In genomic region chr12:110579239-110579888, GRCh38 we compare ENCODE assay signal across 12 cellular contexts. TPM values are rescaled to one million over a fixed set of nuclear protein-coding genes. Genes with fewer than 3 reads are reported as not detected.
DNase-seq lines count a peak whose midpoint lies in the region; ATAC-seq and TF ChIP-seq lines count a peak whose summit lies in the region.
"Had no signal": no experiment of that assay in that cellular context is flagged by ENCODE, and none has a peak within 500 bp of the region (broad histone marks: within the 10 kb centered on the region; RNA-seq: fewer than 3 reads in every experiment).

No MANE protein-coding gene starts in this region.

- H3K4me3 Mint-ChIP-seq in activated T-cell treated with anti-CD3 and anti-CD28 coated beads, Interleukin-2, amount 50 U/mL, for 24 hours: peak overlapping the region; percentile 92
- H3K4me3 Mint-ChIP-seq in effector memory CD8-positive, alpha-beta T cell: peak overlapping the region; percentile 89 to 93

- H3K36me3 Mint-ChIP-seq in activated T-cell treated with anti-CD3 and anti-CD28 coated beads, Interleukin-2, amount 50 U/mL, for 24 hours (ENCODE audit: low read depth): peaks cover 40% of the 10 kb centered on the region
- H3K36me3 Mint-ChIP-seq in effector memory CD8-positive, alpha-beta T cell (ENCODE audit: insufficient read depth): peaks cover 32% of the 10 kb centered on the region

- no peak for ATAC-seq in effector memory CD8-positive, alpha-beta T cell (replicated peaks)

- no peaks in the 10 kb centered on the region for H3K9me3 ChIP-seq in skeletal muscle satellite cell (replicated peaks; ENCODE audit: low read length)

- no peak for TF ChIP-seq CTCF in RWPE1 (conservative IDR thresholded peaks at IDR 0.05; ENCODE audit: low read depth)

- H3K4me1 Mint-ChIP-seq in activated T-cell treated with anti-CD3 and anti-CD28 coated beads, Interleukin-2, amount 50 U/mL, for 24 hours (ENCODE audit: low read depth): peaks cover 76% of the 10 kb centered on the region
- H3K4me1 Mint-ChIP-seq in effector memory CD8-positive, alpha-beta T cell (ENCODE audit: low read depth in 2 of 2): peaks cover 49 to 66% of the 10 kb centered on the region in 2 donors

- no peaks in the 10 kb centered on the region for H3K9me3 Mint-ChIP-seq in activated T-cell treated with anti-CD3 and anti-CD28 coated beads, Interleukin-2, amount 50 U/mL, for 24 hours
- no peaks in the 10 kb centered on the region for H3K9me3 Mint-ChIP-seq in effector memory CD8-positive, alpha-beta T cell

- H3K9ac ChIP-seq in skeletal muscle satellite cell (ENCODE audit: low read depth, low read length): no peak overlapping the region

- H3K27me3 ChIP-seq in skeletal muscle satellite cell (ENCODE audit: control insufficient read depth, insufficient read depth, low read length): no peaks in the 10 kb centered on the region

- peak overlapping the region; percentile 100 for H3K27ac Mint-ChIP-seq in activated T-cell treated with anti-CD3 and anti-CD28 coated beads, Interleukin-2, amount 50 U/mL, for 24 hours
- H3K27ac Mint-ChIP-seq in effector memory CD8-positive, alpha-beta T cell: peak overlapping the region; percentile 91 to 96

- peak overlapping the region; percentile 88 for H3K4me2 ChIP-seq in skeletal muscle satellite cell (ENCODE audit: low read length)

- DNase-seq in activated T-cell treated with anti-CD3 and anti-CD28 coated beads, Interleukin-2, amount 50 U/mL, for 24 hours: no peak
- DNase-seq in activated T-cell treated with anti-CD3 and anti-CD28 coated beads for 4 hours (no peak), RWPE1 (ENCODE audit: low spot score) (no peak), globus pallidus (ENCODE audit: low spot score) (no peak), DMS53 treated with DMSO at 0.1 percent for 48 hours (lab: John Stamatoyannopoulos, UW; ENCODE audit: unreplicated experiment) (no peak), glomerular visceral epithelial cell (ENCODE audit: extremely low spot score) (no peak)
- DNase-seq in effector memory CD8-positive, alpha-beta T cell: no peak
- DNase-seq: central memory CD4-positive, alpha-beta T cell; glutamatergic neuron; NCI-H2081 treated with DMSO at 0.1 percent for 48 hours; SHP77 had no signal

- H3K4me3 ChIP-seq in skeletal muscle satellite cell (ENCODE audit: low read length): no peak overlapping the region

- H3K36me3 ChIP-seq in skeletal muscle satellite cell (ENCODE audit: insufficient read depth, low read length): no peaks in the 10 kb centered on the region

- POLR2A ChIA-PET in RWPE1 (lab: Yijun Ruan, JAX; ENCODE audit: low non-redundant PET): no interaction called here

- H3K27me3 Mint-ChIP-seq in activated T-cell treated with anti-CD3 and anti-CD28 coated beads, Interleukin-2, amount 50 U/mL, for 24 hours: no peaks in the 10 kb centered on the region
- H3K27me3 Mint-ChIP-seq in effector memory CD8-positive, alpha-beta T cell: no peaks in the 10 kb centered on the region

- peak overlapping the region; percentile 95 for H3K27ac ChIP-seq in RWPE1

- CTCF ChIA-PET in RWPE1 (lab: Yijun Ruan, JAX): interaction anchor here (0.6 to 1.1 kb wide), 2 partner anchors 32 to 111 kb away, joined by 3 read pairs; partner anchors contain the start of genes FAM216A and GPN3

- H3K4me1 ChIP-seq in skeletal muscle satellite cell (ENCODE audit: control insufficient read depth, insufficient read depth, low read length): peaks cover 35% of the 10 kb centered on the region

RNA-seq across cellular contexts. Expression of gene PPTC7, which starts 3.8 kb away (rescaled TPM):
- 7.4 and 10.0 TPM in 2 replicates for total RNA-seq in skeletal muscle satellite cell (2012; rRNA removed)

RNA-seq across cellular contexts. Expression of gene TCTN1, which starts 34.6 kb away (rescaled TPM):
- 18.8 and 19.5 TPM in 2 replicates for total RNA-seq in skeletal muscle satellite cell (2012; rRNA removed)
